ENCODE assay signal across 8 cellular contexts in the genomic region with DNA sequence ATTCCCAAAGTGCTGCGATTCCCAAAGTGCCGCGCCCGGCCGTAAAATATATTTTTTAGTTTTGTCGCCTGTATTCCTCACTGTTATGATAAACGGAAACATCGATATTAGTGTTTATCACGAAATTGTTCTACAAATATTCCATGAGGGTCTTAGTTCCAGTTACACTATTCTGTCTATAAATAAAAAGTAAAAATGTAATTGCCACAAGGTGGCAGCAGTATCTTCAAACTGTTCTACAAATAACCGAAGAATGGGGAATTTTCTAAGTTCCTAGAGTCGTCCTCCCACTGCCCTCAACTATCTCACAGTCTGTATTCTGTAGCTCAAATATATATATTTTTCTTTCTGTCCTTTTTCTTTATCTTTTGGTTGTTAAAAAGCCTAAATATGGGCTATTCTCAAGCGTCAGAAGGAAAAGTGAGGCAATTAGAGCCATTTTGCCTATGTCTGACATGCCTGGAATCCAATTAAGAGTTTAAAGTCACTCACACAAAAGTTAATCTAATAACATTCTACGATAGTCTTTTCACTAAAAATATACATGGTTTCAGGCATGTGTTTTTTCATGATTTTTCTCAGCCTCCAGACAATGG. TPM values are rescaled to one million over a fixed set of nuclear protein-coding genes. Genes with fewer than 3 reads are reported as not detected.
DNase-seq lines count a peak whose midpoint lies in the region; ATAC-seq, FAIRE-seq and TF ChIP-seq lines count a peak whose summit lies in the region.

No MANE protein-coding gene starts in this region.

- intact Hi-C loops in uterus (cut with DNase I; ENCODE audit: low total_unique reads) = no loop called here

- H3K27ac ChIP-seq in ACC112 (ENCODE audit: low read depth, low read length) = no peak overlapping the region
- H3K27ac ChIP-seq in uterus = no peak overlapping the region

- H3K27me3 ChIP-seq in ACC112 (ENCODE audit: insufficient read depth, low read length) (no peaks in the 10 kb centered on the region), uterus (no peaks in the 10 kb centered on the region)

- H3K4me3 ChIP-seq in ACC112 (ENCODE audit: low read depth, low read length) (peak overlapping the region; percentile 42), uterus (no peak overlapping the region)
- H3K4me3 ChIP-seq in Jurkat, Clone E6-1 (ENCODE audit: low read length) = no peak overlapping the region

- no peak for ATAC-seq in HG02970 (IDR thresholded peaks at IDR 0.05; ENCODE audit: low FRiP score, unreplicated experiment)

- H2AFZ ChIP-seq in ACC112 (ENCODE audit: low read length, unreplicated experiment) = peak overlapping the region; percentile 90

- no peaks in the 10 kb centered on the region for H3K36me3 ChIP-seq in ACC112 (ENCODE audit: insufficient read depth, low read length)
- H3K36me3 ChIP-seq in uterus = no peaks in the 10 kb centered on the region

- peak; percentile 30 for FAIRE-seq in GM12892 (lab: Jason Lieb, UNC)

- no peaks in the 10 kb centered on the region for H3K79me2 ChIP-seq in ACC112 (ENCODE audit: control insufficient read depth, insufficient read depth, low read length, unreplicated experiment)

- no peak for DNase-seq in GM12892 (ENCODE audit: insufficient read length)
- DNase-seq in Jurkat, Clone E6-1 (ENCODE audit: low read depth, low spot score) = peak; percentile 22
- peak; percentile 17 for DNase-seq in SHP77 treated with DMSO at 0.1 percent for 48 hours (lab: John Stamatoyannopoulos, UW)
- peak; percentile 4 for DNase-seq in germinal center (ENCODE audit: low spot score)
- no peak for DNase-seq in uterus
- DNase-seq in activated CD4-positive, CD25-positive, alpha-beta regulatory T cell (lab: John Stamatoyannopoulos, UW) = no peak

- TF ChIP-seq POLR2A in GM12892 (IDR thresholded peaks at IDR 0.05; ENCODE audit: low read depth, low read length) = no peak
- TF ChIP-seq POLR2A in uterus (IDR thresholded peaks at IDR 0.05) = no peak

- peak; percentile 10 to 34 (median 14) for TF ChIP-seq CTCF in uterus (IDR thresholded peaks at IDR 0.05)

- no peaks in the 10 kb centered on the region for H3K9me3 ChIP-seq in uterus

- H3K4me1 ChIP-seq in ACC112 (ENCODE audit: control insufficient read depth, insufficient read depth, low read length, unreplicated experiment) (peaks cover 5% of the 10 kb centered on the region), uterus (no peaks in the 10 kb centered on the region)

RNA-seq across cellular contexts. Expression of a gene that starts 14.1 kb away (rescaled TPM):
- polyA plus RNA-seq in GM12892 (2012; ENCODE audit: missing spikeins) = not detected
- polyA plus RNA-seq in Jurkat, Clone E6-1 (2012; ENCODE audit: insufficient read depth, insufficient read length) = not detected
- 10 to 100 TPM in 2 of 4 donors, 1 to 10 TPM in 1, under 1 TPM in 1; 0.59 to 46.6 (median 14.6) TPM for total RNA-seq in uterus

RNA-seq across cellular contexts. Expression of a gene that starts 49.2 kb away (rescaled TPM):
- not detected for polyA plus RNA-seq in GM12892 (2012; ENCODE audit: missing spikeins)
- not detected for polyA plus RNA-seq in Jurkat, Clone E6-1 (2012; ENCODE audit: insufficient read depth, insufficient read length)
- under 1 TPM in 1 of 4 donors, not detected in 3; 0.35 TPM for total RNA-seq in uterus

Comparison
In these comparisons a context has a peak if more than half of its experiments do, and no peak if none do; other contexts are left out.
1. DNase-seq: peak in Jurkat, Clone E6-1 (single experiment), SHP77 treated with DMSO at 0.1 percent for 48 hours (single experiment) and germinal center (single experiment); none in GM12892 (single experiment), uterus (0 of 2) and activated CD4-positive, CD25-positive, alpha-beta regulatory T cell (0 of 4).